ENCODE assay signal across 17 cellular contexts in genomic region chr2:45570671-45571334, GRCh38. TPM values are rescaled to one million over a fixed set of nuclear protein-coding genes. Genes with fewer than 3 reads are reported as not detected.
DNase-seq lines count a peak whose midpoint lies in the region; ATAC-seq and TF ChIP-seq lines count a peak whose summit lies in the region.
"Had no signal": no experiment of that assay in that cellular context is flagged by ENCODE, and none has a peak within 500 bp of the region (broad histone marks: within the 10 kb centered on the region; RNA-seq: fewer than 3 reads in every experiment).

No MANE protein-coding gene starts in this region.

- no peaks in the 10 kb centered on the region for H3K79me1 ChIP-seq in mesendoderm (ENCODE audit: low read length)

- no peak overlapping the region for H3K27ac Mint-ChIP-seq in endodermal cell

- no peak overlapping the region for H3K56ac ChIP-seq in mesendoderm (ENCODE audit: low read length)

- DNase-seq in GM23248 (peak; percentile 46), M059J (ENCODE audit: low read depth) (peak; percentile 32), endodermal cell (peak; percentile 66), mesendoderm (peak; percentile 39), medulla oblongata (ENCODE audit: extremely low spot score) (no peak), nucleus accumbens (lab: John Stamatoyannopoulos, UW) (no peak), NCI-H510A treated with DMSO at 0.1 percent for 48 hours (lab: John Stamatoyannopoulos, UW) (no peak)
- DNase-seq: activated gamma-delta T cell; AML-193; aorta; dermis blood vessel endothelial cell; naive B cell; NCI-H187; stimulated activated CD4-positive, alpha-beta T cell treated with anti-CD3 and anti-CD28 coated beads, Interleukin-4, amount 100 ng/mL, for 4 hours had no signal

- no peak overlapping the region for H3K18ac ChIP-seq in mesendoderm (ENCODE audit: low read length)

- no peak overlapping the region for H3K4me3 Mint-ChIP-seq in endodermal cell
- H3K4me3 Mint-ChIP-seq: naive B cell had no signal

- no peaks in the 10 kb centered on the region for H4K20me1 ChIP-seq in GM23248 (ENCODE audit: insufficient read depth)

- H2BK15ac ChIP-seq in mesendoderm (replicated peaks; ENCODE audit: low read depth), result no peak overlapping the region

- H3K4me3 ChIP-seq in GM23248, result no peak overlapping the region
- no peak overlapping the region for H3K4me3 ChIP-seq in endodermal cell (ENCODE audit: low read length)
- H3K4me3 ChIP-seq in mesendoderm (ENCODE audit: low read length), result no peak overlapping the region
- H3K4me3 ChIP-seq: esophagus muscularis mucosa had no signal

- no peak for ATAC-seq in GM21576 (IDR thresholded peaks at IDR 0.05; ENCODE audit: unreplicated experiment)
- ATAC-seq: Panc1 had no signal

- H3K36me3 ChIP-seq in GM23248 (ENCODE audit: low read depth) (no peaks in the 10 kb centered on the region; the same call in 1 of the 2 replicates), endodermal cell (ENCODE audit: control insufficient read depth, insufficient read depth, low read length) (peaks cover 27% of the 10 kb centered on the region), mesendoderm (ENCODE audit: control insufficient read depth, insufficient read depth, low read length) (no peaks in the 10 kb centered on the region)

- no peaks in the 10 kb centered on the region for H3K27me3 Mint-ChIP-seq in endodermal cell (ENCODE audit: insufficient read depth)
- H3K27me3 Mint-ChIP-seq: naive B cell had no signal

- H2BK120ac ChIP-seq in mesendoderm (ENCODE audit: low read depth, low read length), result no peak overlapping the region

- no peak overlapping the region for H4K8ac ChIP-seq in mesendoderm (ENCODE audit: low read depth, low read length)

- peaks cover 5% of the 10 kb centered on the region for H3K9me3 Mint-ChIP-seq in endodermal cell

- in situ Hi-C loops in GM23248 (cut with MboI), result no loop called here

- H3K27ac ChIP-seq in GM23248 (peak overlapping the region; percentile 16), endodermal cell (ENCODE audit: low read depth, low read length) (no peak overlapping the region), mesendoderm (ENCODE audit: low read depth, low read length) (no peak overlapping the region)
- H3K27ac ChIP-seq: esophagus muscularis mucosa had no signal

- peak overlapping the region; percentile 4; the same call in 1 of the 2 replicates for H2AFZ ChIP-seq in GM23248

- H3F3A ChIP-seq in GM23248 (ENCODE audit: insufficient read depth), result 0 out of 2 replicates have a peak, but pooled peaks cover 13% of the 10 kb centered on the region

- H2AK5ac ChIP-seq in mesendoderm (ENCODE audit: low read length), result no peak overlapping the region

- H4K5ac ChIP-seq in mesendoderm (ENCODE audit: low read length), result no peak overlapping the region

- 0 out of 2 replicates have a peak, but pooled peaks cover under 1% of the 10 kb centered on the region for H3K79me2 ChIP-seq in GM23248 (ENCODE audit: insufficient read depth)
- no peaks in the 10 kb centered on the region for H3K79me2 ChIP-seq in mesendoderm (ENCODE audit: control insufficient read depth, insufficient read depth, low read length)

- peaks cover 28% of the 10 kb centered on the region for H3K36me3 Mint-ChIP-seq in endodermal cell (ENCODE audit: low read depth)

- H3K9ac ChIP-seq in GM23248 (no peak overlapping the region), endodermal cell (ENCODE audit: extremely low read depth, low read length, poor library complexity, severe bottlenecking) (no peak overlapping the region), mesendoderm (ENCODE audit: low read length) (no peak overlapping the region)

- no peaks in the 10 kb centered on the region for H3K9me2 ChIP-seq in GM23248 (ENCODE audit: insufficient read depth)

- H3K23ac ChIP-seq in mesendoderm (ENCODE audit: low read length), result no peak overlapping the region

- TF ChIP-seq CTCF in endodermal cell (conservative IDR thresholded peaks at IDR 0.05), result no peak

- 78 to 79% methylated on average over 3 of the region's 3 CpGs for WGBS in GM23248 (ENCODE audit: low coverage in 1 of 2, low lambda C conversion rate in 2 of 2, missing lambda C conversion rate in 2 of 2), 2 experiments
- WGBS in endodermal cell (ENCODE audit: insufficient coverage in 1 of 2, insufficient read length in 1 of 2), 2 experiments, result 77 to 90% methylated on average over 3 of the region's 3 CpGs
- no CpG with 5 or more reads among the region's 3 CpGs for WGBS in mesendoderm (ENCODE audit: extremely low coverage, insufficient coverage, low lambda C conversion rate)

- no peaks in the 10 kb centered on the region for H3K9me3 ChIP-seq in GM23248 (ENCODE audit: low read depth)
- H3K9me3 ChIP-seq in endodermal cell (ENCODE audit: control insufficient read depth, low read length), result peaks cover 8% of the 10 kb centered on the region
- H3K9me3 ChIP-seq: esophagus muscularis mucosa had no signal

- no peak overlapping the region for H2BK5ac ChIP-seq in mesendoderm (ENCODE audit: low read length)

- H3K4ac ChIP-seq in mesendoderm (ENCODE audit: low read depth, low read length), result no peak overlapping the region

- peaks cover 14% of the 10 kb centered on the region for H3K4me1 Mint-ChIP-seq in endodermal cell

- H3K27me3 ChIP-seq in GM23248 (replicated peaks; ENCODE audit: insufficient read depth) (no peaks in the 10 kb centered on the region), endodermal cell (ENCODE audit: control insufficient read depth, insufficient read depth, low read length, poor library complexity, severe bottlenecking) (no peaks in the 10 kb centered on the region), mesendoderm (ENCODE audit: insufficient read depth, low read length, poor library complexity) (no peaks in the 10 kb centered on the region)
- H3K27me3 ChIP-seq: esophagus muscularis mucosa had no signal

- H3K4me1 ChIP-seq in GM23248 (ENCODE audit: insufficient read depth), result peaks cover 40% of the 10 kb centered on the region
- no peaks in the 10 kb centered on the region for H3K4me1 ChIP-seq in endodermal cell (ENCODE audit: control insufficient read depth, insufficient read depth, low read length)
- peaks cover 6% of the 10 kb centered on the region for H3K4me1 ChIP-seq in mesendoderm (ENCODE audit: control insufficient read depth, low read depth, low read length)

- peak overlapping the region; percentile 41 for H3K4me2 ChIP-seq in GM23248 (ENCODE audit: unreplicated experiment)
- H3K4me2 ChIP-seq in mesendoderm (ENCODE audit: low read length), result no peak overlapping the region

RNA-seq across cellular contexts. Expression of gene SRBD1, which starts 40.3 kb away (rescaled TPM):
- 13.0 and 19.2 TPM in 2 replicates for total RNA-seq in GM23248 (2014; rRNA removed; shearing (Covaris generic))
- 8.1 and 9.9 TPM in 2 replicates for polyA plus RNA-seq in GM23248 (2016; fragmentation: Nextera tagmentation; extraction: Ambion mirVana)
- total RNA-seq in M059J (2014; rRNA removed; shearing (Covaris generic)), result 9.8 and 18.2 TPM in 2 replicates
- total RNA-seq in endodermal cell, result 10 to 100 TPM; 17.7 to 19.6 TPM
- 18.3 TPM for polyA plus RNA-seq in endodermal cell (2013, experiment 1 of 2)
- polyA plus RNA-seq in endodermal cell (2013, experiment 2 of 2), result 18.3 TPM
- polyA plus RNA-seq in mesendoderm (2013, experiment 1 of 2), result 15.5 TPM
- 15.7 TPM for polyA plus RNA-seq in mesendoderm (2013, experiment 2 of 2)

Comparison
In these comparisons a context has a peak if more than half of its experiments do, and no peak if none do; other contexts are left out.
1. DNase-seq: peak in GM23248 (single experiment), M059J (single experiment), endodermal cell (single experiment) and mesendoderm (single experiment); none in medulla oblongata (single experiment), nucleus accumbens (0 of 56) and NCI-H510A treated with DMSO at 0.1 percent for 48 hours (single experiment).